ENCODE assay signal across 1 cellular context in the genomic region with DNA sequence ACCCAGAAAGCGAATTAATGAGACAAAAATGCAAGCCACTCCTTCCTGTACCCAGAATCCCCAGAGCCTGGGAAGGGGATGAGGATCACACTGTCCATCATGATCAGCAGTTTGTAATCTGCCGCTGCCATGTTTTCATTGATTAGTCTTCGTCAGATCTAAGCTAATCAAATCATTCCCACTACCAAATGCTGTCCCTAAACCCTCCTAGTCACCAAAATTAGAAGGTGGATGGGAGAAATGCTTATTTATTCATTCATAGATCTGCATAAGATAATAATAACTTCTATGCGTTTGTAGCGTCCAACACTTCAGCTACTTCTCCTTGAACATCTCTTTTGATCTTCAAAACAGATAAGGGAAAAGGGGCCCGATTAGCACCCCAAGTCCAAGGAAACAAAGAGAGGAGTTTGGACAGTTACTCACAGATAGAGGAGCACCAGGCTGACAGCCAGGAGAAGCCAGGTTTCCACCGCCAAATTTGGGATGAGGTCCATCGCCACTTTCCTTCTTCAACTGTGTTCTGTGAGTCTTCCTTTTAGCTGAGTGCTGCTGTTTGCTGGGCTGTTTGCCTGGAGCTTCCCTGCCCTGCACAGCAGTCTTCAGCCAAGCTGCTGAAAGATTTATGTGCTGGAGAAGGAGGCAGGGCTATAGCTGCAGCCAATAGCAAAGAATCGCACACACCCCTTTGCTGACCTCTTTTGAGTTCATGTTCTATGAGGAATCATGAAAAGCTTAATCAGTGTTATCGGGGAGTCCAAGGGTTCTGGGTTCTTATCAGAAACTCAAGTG.
TF ChIP-seq lines count a peak whose summit lies in the region.

A gene (minus strand): TSS at position 597 of the 792 bp plus-strand sequence. CDS start 100 bp downstream, at position 497.

TF ChIP-seq in K562, 482 proteins besides CTCF, POLR2A, EP300 and RAD21 (continued from another document and continues in another):
- TF ChIP-seq NBN (IDR thresholded peaks at IDR 0.05; ENCODE audit: low read depth) (peak; percentile 60; the same call in 1 of the 2 replicates), RNF2 (IDR thresholded peaks at IDR 0.05) (peak; percentile 68), ARID2 (IDR thresholded peaks at IDR 0.05) (no peak), TAF1 (IDR thresholded peaks at IDR 0.05; ENCODE audit: control insufficient read depth, extremely low read depth, insufficient read depth, low read length, severe bottlenecking) (no peak), ZNF586 (CRISPR knock-in tag; conservative IDR thresholded peaks at IDR 0.05) (no peak), KLF10 (CRISPR knock-in tag; IDR thresholded peaks at IDR 0.05) (no peak), SAFB2 (IDR thresholded peaks at IDR 0.05; ENCODE audit: borderline replicate concordance, low read depth, low read length, severe bottlenecking) (no peak), FOXM1 (IDR thresholded peaks at IDR 0.05; ENCODE audit: low read depth) (no peak), FOXM1 (CRISPR knock-in tag; IDR thresholded peaks at IDR 0.05; ENCODE audit: low read depth) (no peak), KLF1 (tag; IDR thresholded peaks at IDR 0.05) (no peak), GATAD2B (IDR thresholded peaks at IDR 0.05; ENCODE audit: borderline replicate concordance) (0 out of 2 replicates have a peak, but pooled peaks have one; percentile 29), ZBED1 (IDR thresholded peaks at IDR 0.05) (peak; percentile 85; the same call in 1 of the 2 replicates), EWSR1 (IDR thresholded peaks at IDR 0.05; ENCODE audit: borderline replicate concordance, low read depth, partially characterized antibody) (no peak), ZNF175 (CRISPR knock-in tag; IDR thresholded peaks at IDR 0.05; ENCODE audit: low read depth) (no peak), ZNF444 (CRISPR knock-in tag; IDR thresholded peaks at IDR 0.05) (no peak), RBM39 (optimal IDR thresholded peaks at IDR 0.05; ENCODE audit: low read depth, low read length) (no peak), ZNF76 (CRISPR knock-in tag; IDR thresholded peaks at IDR 0.05; ENCODE audit: borderline replicate concordance) (no peak), ETV5 (CRISPR knock-in tag; IDR thresholded peaks at IDR 0.05; ENCODE audit: low read depth) (no peak), NONO (IDR thresholded peaks at IDR 0.05; ENCODE audit: low read depth in 2 of 2, low read length in 1 of 2) (peak in 1 of 2 experiments; percentile 54; a peak in 1 of 4 replicates), BRD4 (IDR thresholded peaks at IDR 0.05) (no peak), ASH1L (IDR thresholded peaks at IDR 0.05; ENCODE audit: borderline replicate concordance, low read depth, partially characterized antibody) (no peak), ZNF354B (CRISPR knock-in tag; IDR thresholded peaks at IDR 0.05) (no peak), MXI1 (IDR thresholded peaks at IDR 0.05; ENCODE audit: low read depth, low read length) (no peak), U2AF1 (optimal IDR thresholded peaks at IDR 0.05; ENCODE audit: low read depth, low read length) (no peak), TEAD4 (IDR thresholded peaks at IDR 0.05; ENCODE audit: low read length) (no peak), TEAD4 (CRISPR knock-in tag; IDR thresholded peaks at IDR 0.05; ENCODE audit: borderline replicate concordance) (no peak), CREB1 (IDR thresholded peaks at IDR 0.05) (no peak), CREB1 (CRISPR knock-in tag; IDR thresholded peaks at IDR 0.05) (no peak), ZNF717 (CRISPR knock-in tag; IDR thresholded peaks at IDR 0.05) (no peak), PHTF2 (CRISPR knock-in tag; IDR thresholded peaks at IDR 0.05) (no peak), ZNF133 (CRISPR knock-in tag; IDR thresholded peaks at IDR 0.05) (no peak), ZNF780A (CRISPR knock-in tag; IDR thresholded peaks at IDR 0.05) (no peak), MYBL2 (IDR thresholded peaks at IDR 0.05; ENCODE audit: low read depth) (no peak), MYBL2 (CRISPR knock-in tag; IDR thresholded peaks at IDR 0.05; ENCODE audit: borderline replicate concordance) (no peak), ZNF282 (CRISPR knock-in tag; IDR thresholded peaks at IDR 0.05) (no peak), MAFF (IDR thresholded peaks at IDR 0.05; ENCODE audit: low read length) (peak; percentile 1), MAFG (tag; conservative IDR thresholded peaks at IDR 0.05) (peak; percentile 56), ZEB2 (IDR thresholded peaks at IDR 0.05) (no peak), ETS2 (tag; IDR thresholded peaks at IDR 0.05; ENCODE audit: borderline replicate concordance, poor library complexity, severe bottlenecking) (no peak), RBM34 (IDR thresholded peaks at IDR 0.05; ENCODE audit: borderline replicate concordance, insufficient read depth, low read length) (no peak), COPS2 (conservative IDR thresholded peaks at IDR 0.05) (no peak), C11orf30 (IDR thresholded peaks at IDR 0.05; ENCODE audit: low read depth) (peak; percentile 33), ZNF23 (CRISPR knock-in tag; IDR thresholded peaks at IDR 0.05) (no peak), FOXJ2 (tag; IDR thresholded peaks at IDR 0.05) (peak; percentile 81; the same call in 1 of the 2 replicates), FUS (optimal IDR thresholded peaks at IDR 0.05; ENCODE audit: low read depth, low read length) (no peak)
- TF ChIP-seq, protein P1, sequence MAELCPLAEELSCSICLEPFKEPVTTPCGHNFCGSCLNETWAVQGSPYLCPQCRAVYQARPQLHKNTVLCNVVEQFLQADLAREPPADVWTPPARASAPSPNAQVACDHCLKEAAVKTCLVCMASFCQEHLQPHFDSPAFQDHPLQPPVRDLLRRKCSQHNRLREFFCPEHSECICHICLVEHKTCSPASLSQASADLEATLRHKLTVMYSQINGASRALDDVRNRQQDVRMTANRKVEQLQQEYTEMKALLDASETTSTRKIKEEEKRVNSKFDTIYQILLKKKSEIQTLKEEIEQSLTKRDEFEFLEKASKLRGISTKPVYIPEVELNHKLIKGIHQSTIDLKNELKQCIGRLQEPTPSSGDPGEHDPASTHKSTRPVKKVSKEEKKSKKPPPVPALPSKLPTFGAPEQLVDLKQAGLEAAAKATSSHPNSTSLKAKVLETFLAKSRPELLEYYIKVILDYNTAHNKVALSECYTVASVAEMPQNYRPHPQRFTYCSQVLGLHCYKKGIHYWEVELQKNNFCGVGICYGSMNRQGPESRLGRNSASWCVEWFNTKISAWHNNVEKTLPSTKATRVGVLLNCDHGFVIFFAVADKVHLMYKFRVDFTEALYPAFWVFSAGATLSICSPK (IDR thresholded peaks at IDR 0.05; ENCODE audit: borderline replicate concordance), result no peak
- TF ChIP-seq, protein P2, sequence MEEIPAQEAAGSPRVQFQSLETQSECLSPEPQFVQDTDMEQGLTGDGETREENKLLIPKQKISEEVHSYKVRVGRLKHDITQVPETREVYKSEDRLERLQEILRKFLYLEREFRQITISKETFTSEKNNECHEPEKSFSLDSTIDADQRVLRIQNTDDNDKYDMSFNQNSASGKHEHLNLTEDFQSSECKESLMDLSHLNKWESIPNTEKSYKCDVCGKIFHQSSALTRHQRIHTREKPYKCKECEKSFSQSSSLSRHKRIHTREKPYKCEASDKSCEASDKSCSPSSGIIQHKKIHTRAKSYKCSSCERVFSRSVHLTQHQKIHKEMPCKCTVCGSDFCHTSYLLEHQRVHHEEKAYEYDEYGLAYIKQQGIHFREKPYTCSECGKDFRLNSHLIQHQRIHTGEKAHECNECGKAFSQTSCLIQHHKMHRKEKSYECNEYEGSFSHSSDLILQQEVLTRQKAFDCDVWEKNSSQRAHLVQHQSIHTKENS (CRISPR knock-in tag; IDR thresholded peaks at IDR 0.05), result no peak
- TF ChIP-seq, protein P3, sequence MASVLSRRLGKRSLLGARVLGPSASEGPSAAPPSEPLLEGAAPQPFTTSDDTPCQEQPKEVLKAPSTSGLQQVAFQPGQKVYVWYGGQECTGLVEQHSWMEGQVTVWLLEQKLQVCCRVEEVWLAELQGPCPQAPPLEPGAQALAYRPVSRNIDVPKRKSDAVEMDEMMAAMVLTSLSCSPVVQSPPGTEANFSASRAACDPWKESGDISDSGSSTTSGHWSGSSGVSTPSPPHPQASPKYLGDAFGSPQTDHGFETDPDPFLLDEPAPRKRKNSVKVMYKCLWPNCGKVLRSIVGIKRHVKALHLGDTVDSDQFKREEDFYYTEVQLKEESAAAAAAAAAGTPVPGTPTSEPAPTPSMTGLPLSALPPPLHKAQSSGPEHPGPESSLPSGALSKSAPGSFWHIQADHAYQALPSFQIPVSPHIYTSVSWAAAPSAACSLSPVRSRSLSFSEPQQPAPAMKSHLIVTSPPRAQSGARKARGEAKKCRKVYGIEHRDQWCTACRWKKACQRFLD (CRISPR knock-in tag; IDR thresholded peaks at IDR 0.05), result no peak
- TF ChIP-seq, protein P4, sequence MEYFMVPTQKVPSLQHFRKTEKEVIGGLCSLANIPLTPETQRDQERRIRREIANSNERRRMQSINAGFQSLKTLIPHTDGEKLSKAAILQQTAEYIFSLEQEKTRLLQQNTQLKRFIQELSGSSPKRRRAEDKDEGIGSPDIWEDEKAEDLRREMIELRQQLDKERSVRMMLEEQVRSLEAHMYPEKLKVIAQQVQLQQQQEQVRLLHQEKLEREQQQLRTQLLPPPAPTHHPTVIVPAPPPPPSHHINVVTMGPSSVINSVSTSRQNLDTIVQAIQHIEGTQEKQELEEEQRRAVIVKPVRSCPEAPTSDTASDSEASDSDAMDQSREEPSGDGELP (CRISPR knock-in tag; IDR thresholded peaks at IDR 0.05; ENCODE audit: borderline replicate concordance), result peak; percentile 65
- TF ChIP-seq, protein P5, sequence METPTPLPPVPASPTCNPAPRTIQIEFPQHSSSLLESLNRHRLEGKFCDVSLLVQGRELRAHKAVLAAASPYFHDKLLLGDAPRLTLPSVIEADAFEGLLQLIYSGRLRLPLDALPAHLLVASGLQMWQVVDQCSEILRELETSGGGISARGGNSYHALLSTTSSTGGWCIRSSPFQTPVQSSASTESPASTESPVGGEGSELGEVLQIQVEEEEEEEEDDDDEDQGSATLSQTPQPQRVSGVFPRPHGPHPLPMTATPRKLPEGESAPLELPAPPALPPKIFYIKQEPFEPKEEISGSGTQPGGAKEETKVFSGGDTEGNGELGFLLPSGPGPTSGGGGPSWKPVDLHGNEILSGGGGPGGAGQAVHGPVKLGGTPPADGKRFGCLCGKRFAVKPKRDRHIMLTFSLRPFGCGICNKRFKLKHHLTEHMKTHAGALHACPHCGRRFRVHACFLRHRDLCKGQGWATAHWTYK (CRISPR knock-in tag; IDR thresholded peaks at IDR 0.05), result no peak
- TF ChIP-seq, protein P6, sequence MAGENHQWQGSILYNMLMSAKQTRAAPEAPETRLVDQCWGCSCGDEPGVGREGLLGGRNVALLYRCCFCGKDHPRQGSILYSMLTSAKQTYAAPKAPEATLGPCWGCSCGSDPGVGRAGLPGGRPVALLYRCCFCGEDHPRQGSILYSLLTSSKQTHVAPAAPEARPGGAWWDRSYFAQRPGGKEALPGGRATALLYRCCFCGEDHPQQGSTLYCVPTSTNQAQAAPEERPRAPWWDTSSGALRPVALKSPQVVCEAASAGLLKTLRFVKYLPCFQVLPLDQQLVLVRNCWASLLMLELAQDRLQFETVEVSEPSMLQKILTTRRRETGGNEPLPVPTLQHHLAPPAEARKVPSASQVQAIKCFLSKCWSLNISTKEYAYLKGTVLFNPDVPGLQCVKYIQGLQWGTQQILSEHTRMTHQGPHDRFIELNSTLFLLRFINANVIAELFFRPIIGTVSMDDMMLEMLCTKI (IDR thresholded peaks at IDR 0.05; ENCODE audit: partially characterized antibody), result no peak
- TF ChIP-seq, protein P7, sequence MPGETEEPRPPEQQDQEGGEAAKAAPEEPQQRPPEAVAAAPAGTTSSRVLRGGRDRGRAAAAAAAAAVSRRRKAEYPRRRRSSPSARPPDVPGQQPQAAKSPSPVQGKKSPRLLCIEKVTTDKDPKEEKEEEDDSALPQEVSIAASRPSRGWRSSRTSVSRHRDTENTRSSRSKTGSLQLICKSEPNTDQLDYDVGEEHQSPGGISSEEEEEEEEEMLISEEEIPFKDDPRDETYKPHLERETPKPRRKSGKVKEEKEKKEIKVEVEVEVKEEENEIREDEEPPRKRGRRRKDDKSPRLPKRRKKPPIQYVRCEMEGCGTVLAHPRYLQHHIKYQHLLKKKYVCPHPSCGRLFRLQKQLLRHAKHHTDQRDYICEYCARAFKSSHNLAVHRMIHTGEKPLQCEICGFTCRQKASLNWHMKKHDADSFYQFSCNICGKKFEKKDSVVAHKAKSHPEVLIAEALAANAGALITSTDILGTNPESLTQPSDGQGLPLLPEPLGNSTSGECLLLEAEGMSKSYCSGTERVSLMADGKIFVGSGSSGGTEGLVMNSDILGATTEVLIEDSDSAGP (CRISPR knock-in tag; IDR thresholded peaks at IDR 0.05), result no peak
- TF ChIP-seq, protein P8, sequence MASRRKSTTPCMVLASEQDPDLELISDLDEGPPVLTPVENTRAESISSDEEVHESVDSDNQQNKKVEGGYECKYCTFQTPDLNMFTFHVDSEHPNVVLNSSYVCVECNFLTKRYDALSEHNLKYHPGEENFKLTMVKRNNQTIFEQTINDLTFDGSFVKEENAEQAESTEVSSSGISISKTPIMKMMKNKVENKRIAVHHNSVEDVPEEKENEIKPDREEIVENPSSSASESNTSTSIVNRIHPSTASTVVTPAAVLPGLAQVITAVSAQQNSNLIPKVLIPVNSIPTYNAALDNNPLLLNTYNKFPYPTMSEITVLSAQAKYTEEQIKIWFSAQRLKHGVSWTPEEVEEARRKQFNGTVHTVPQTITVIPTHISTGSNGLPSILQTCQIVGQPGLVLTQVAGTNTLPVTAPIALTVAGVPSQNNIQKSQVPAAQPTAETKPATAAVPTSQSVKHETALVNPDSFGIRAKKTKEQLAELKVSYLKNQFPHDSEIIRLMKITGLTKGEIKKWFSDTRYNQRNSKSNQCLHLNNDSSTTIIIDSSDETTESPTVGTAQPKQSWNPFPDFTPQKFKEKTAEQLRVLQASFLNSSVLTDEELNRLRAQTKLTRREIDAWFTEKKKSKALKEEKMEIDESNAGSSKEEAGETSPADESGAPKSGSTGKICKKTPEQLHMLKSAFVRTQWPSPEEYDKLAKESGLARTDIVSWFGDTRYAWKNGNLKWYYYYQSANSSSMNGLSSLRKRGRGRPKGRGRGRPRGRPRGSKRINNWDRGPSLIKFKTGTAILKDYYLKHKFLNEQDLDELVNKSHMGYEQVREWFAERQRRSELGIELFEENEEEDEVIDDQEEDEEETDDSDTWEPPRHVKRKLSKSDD (conservative IDR thresholded peaks at IDR 0.05; ENCODE audit: low read length), result no peak
- TF ChIP-seq, protein P9, sequence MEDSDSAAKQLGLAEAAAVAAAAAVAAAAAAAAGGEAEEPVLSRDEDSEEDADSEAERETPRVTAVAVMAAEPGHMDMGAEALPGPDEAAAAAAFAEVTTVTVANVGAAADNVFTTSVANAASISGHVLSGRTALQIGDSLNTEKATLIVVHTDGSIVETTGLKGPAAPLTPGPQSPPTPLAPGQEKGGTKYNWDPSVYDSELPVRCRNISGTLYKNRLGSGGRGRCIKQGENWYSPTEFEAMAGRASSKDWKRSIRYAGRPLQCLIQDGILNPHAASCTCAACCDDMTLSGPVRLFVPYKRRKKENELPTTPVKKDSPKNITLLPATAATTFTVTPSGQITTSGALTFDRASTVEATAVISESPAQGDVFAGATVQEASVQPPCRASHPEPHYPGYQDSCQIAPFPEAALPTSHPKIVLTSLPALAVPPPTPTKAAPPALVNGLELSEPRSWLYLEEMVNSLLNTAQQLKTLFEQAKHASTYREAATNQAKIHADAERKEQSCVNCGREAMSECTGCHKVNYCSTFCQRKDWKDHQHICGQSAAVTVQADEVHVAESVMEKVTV (CRISPR knock-in tag; IDR thresholded peaks at IDR 0.05), result no peak
- TF ChIP-seq, protein P10, sequence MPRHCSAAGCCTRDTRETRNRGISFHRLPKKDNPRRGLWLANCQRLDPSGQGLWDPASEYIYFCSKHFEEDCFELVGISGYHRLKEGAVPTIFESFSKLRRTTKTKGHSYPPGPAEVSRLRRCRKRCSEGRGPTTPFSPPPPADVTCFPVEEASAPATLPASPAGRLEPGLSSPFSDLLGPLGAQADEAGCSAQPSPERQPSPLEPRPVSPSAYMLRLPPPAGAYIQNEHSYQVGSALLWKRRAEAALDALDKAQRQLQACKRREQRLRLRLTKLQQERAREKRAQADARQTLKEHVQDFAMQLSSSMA (CRISPR knock-in tag; IDR thresholded peaks at IDR 0.05), result no peak
